Comparison of ENCODE assay signal across 1 cellular context in the genomic region with DNA sequence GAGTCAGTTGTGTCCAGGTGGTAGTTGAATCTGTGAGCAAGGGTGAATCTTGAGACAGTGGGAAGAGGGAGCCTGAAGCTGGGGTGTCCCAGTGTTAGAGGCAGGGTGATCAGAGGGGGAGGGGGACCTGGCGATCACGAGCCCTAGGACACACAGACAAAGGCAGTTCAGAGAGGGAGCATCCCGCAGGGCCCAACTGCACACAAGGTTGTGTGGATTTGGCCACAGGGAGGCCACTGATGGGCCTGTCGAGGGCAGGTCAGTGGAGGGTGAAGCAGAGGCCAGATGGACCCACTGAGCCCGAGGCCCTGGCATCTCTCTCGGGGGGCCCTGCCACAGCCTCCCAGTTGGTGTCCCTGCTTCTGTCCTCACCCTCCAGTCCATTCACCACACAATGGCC.
TF ChIP-seq lines count a peak whose summit lies in the region.

No MANE protein-coding gene starts in this region.

TF ChIP-seq in K562, 482 proteins besides CTCF, POLR2A, EP300 and RAD21 (continued from another document):
- TF ChIP-seq RBM14 (IDR thresholded peaks at IDR 0.05; ENCODE audit: borderline replicate concordance, insufficient read depth, low read depth, low read length) (no peak), ZNF384 (IDR thresholded peaks at IDR 0.05; ENCODE audit: low read depth, low read length) (no peak), ZNF23 (CRISPR knock-in tag; IDR thresholded peaks at IDR 0.05) (no peak), HMG20A (CRISPR knock-in tag; conservative IDR thresholded peaks at IDR 0.05) (no peak), PURB (CRISPR knock-in tag; IDR thresholded peaks at IDR 0.05; ENCODE audit: low read depth) (no peak), CBFA2T3 (IDR thresholded peaks at IDR 0.05) (no peak)
- TF ChIP-seq, protein P1, sequence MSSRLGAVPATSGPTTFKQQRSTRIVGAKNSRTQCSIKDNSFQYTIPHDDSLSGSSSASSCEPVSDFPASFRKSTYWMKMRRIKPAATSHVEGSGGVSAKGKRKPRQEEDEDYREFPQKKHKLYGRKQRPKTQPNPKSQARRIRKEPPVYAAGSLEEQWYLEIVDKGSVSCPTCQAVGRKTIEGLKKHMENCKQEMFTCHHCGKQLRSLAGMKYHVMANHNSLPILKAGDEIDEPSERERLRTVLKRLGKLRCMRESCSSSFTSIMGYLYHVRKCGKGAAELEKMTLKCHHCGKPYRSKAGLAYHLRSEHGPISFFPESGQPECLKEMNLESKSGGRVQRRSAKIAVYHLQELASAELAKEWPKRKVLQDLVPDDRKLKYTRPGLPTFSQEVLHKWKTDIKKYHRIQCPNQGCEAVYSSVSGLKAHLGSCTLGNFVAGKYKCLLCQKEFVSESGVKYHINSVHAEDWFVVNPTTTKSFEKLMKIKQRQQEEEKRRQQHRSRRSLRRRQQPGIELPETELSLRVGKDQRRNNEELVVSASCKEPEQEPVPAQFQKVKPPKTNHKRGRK (tag; IDR thresholded peaks at IDR 0.05): no peak
- TF ChIP-seq, protein P2, sequence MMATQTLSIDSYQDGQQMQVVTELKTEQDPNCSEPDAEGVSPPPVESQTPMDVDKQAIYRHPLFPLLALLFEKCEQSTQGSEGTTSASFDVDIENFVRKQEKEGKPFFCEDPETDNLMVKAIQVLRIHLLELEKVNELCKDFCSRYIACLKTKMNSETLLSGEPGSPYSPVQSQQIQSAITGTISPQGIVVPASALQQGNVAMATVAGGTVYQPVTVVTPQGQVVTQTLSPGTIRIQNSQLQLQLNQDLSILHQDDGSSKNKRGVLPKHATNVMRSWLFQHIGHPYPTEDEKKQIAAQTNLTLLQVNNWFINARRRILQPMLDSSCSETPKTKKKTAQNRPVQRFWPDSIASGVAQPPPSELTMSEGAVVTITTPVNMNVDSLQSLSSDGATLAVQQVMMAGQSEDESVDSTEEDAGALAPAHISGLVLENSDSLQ (IDR thresholded peaks at IDR 0.05): no peak
